8 cellular contexts compared by ENCODE assay signal in genomic region chr22:36027960-36028645, GRCh38. TPM values are rescaled to one million over a fixed set of nuclear protein-coding genes. Genes with fewer than 3 reads are reported as not detected.
DNase-seq lines count a peak whose midpoint lies in the region; ATAC-seq and TF ChIP-seq lines count a peak whose summit lies in the region.

No MANE protein-coding gene starts in this region.

- POLR2A ChIA-PET in WTC11 (lab: Charles Lee) = interaction anchor here (1.0 to 1.4 kb wide), 3 partner anchors 13 to 114 kb away, joined by 4 to 9 read pairs (median 4); no protein-coding TSS in a partner anchor

- H3K4me1 ChIP-seq in neuron (ENCODE audit: insufficient read depth, low read length) = peaks cover 14% of the 10 kb centered on the region

- H2AFZ ChIP-seq in neuron (ENCODE audit: low read depth, low read length) = peak overlapping the region; percentile 7

- H3K4me3 ChIP-seq in fibroblast of the aortic adventitia (ENCODE audit: low read depth, low read length) (peak overlapping the region; percentile 87), neuron (ENCODE audit: low read length) (peak overlapping the region; percentile 84)

- ATAC-seq in WTC11 (peak; percentile 7), HG02623 (IDR thresholded peaks at IDR 0.05; ENCODE audit: unreplicated experiment) (no peak), GM21367 (IDR thresholded peaks at IDR 0.05; ENCODE audit: unreplicated experiment) (no peak), HG03378 (IDR thresholded peaks at IDR 0.05; ENCODE audit: unreplicated experiment) (no peak)

- no peak for TF ChIP-seq CTCF in Calu3 (IDR thresholded peaks at IDR 0.05; ENCODE audit: unreplicated experiment)
- no peak for TF ChIP-seq CTCF in HFFc6 (IDR thresholded peaks at IDR 0.05)
- no peak for TF ChIP-seq CTCF in WTC11 (IDR thresholded peaks at IDR 0.05)
- TF ChIP-seq CTCF in fibroblast of the aortic adventitia (IDR thresholded peaks at IDR 0.05; ENCODE audit: insufficient read depth, low read length) = no peak

- CTCF ChIA-PET in Calu3 (lab: Charles Lee) = interaction anchor here (0.5 to 2.0 kb wide), 10 partner anchors 20 to 583 kb away, joined by 3 to 31 read pairs (median 6); no protein-coding TSS in a partner anchor
- CTCF ChIA-PET in WTC11 (lab: Charles Lee) = interaction anchor here (0.8 to 4.2 kb wide), 8 partner anchors 12 to 344 kb away, joined by 4 to 60 read pairs (median 6); no protein-coding TSS in a partner anchor

- no peaks in the 10 kb centered on the region for H3K9me3 Mint-ChIP-seq in Calu3 (ENCODE audit: low read depth, unreplicated experiment)
- H3K9me3 Mint-ChIP-seq in HFFc6 = no peaks in the 10 kb centered on the region
- no peaks in the 10 kb centered on the region for H3K9me3 Mint-ChIP-seq in WTC11

- no TSS peak for BruUV-seq in Calu3 (replicated peaks; lab: Mats Ljungman, UMichigan)

- DNase-seq in Calu3 = no peak
- DNase-seq in HFFc6 = no peak
- peak; percentile 67 for DNase-seq in WTC11 (ENCODE audit: low spot score)
- DNase-seq in fibroblast of the aortic adventitia (ENCODE audit: low read depth) = peak; percentile 11

- H3K9me3 ChIP-seq in neuron (ENCODE audit: low read length) = no peaks in the 10 kb centered on the region

- no peaks in the 10 kb centered on the region for H3K36me3 ChIP-seq in neuron (ENCODE audit: insufficient read depth, low read length)

- peak overlapping the region; percentile 74 for H3K27ac Mint-ChIP-seq in Calu3 (ENCODE audit: unreplicated experiment)
- peak overlapping the region; percentile 86 for H3K27ac Mint-ChIP-seq in HFFc6
- peak overlapping the region; percentile 75 for H3K27ac Mint-ChIP-seq in WTC11

- H3K27me3 ChIP-seq in neuron (ENCODE audit: insufficient read depth, low read length) = no peaks in the 10 kb centered on the region

- H3K36me3 Mint-ChIP-seq in Calu3 (ENCODE audit: insufficient read depth, unreplicated experiment) (peaks cover 29% of the 10 kb centered on the region), HFFc6 (ENCODE audit: low read depth) (peaks cover 18% of the 10 kb centered on the region; the same call in 1 of the 2 replicates), WTC11 (peaks cover 4% of the 10 kb centered on the region)

- no peaks in the 10 kb centered on the region for H3K27me3 Mint-ChIP-seq in Calu3 (ENCODE audit: unreplicated experiment)
- no peaks in the 10 kb centered on the region for H3K27me3 Mint-ChIP-seq in HFFc6 (ENCODE audit: insufficient read depth)
- no peaks in the 10 kb centered on the region; the same call in 1 of the 2 replicates for H3K27me3 Mint-ChIP-seq in WTC11 (ENCODE audit: low read depth)

- peaks cover 37% of the 10 kb centered on the region for H3K4me1 Mint-ChIP-seq in Calu3 (ENCODE audit: low read depth, unreplicated experiment)
- peaks cover 44% of the 10 kb centered on the region for H3K4me1 Mint-ChIP-seq in HFFc6 (ENCODE audit: low read depth)
- H3K4me1 Mint-ChIP-seq in WTC11 = peaks cover 34% of the 10 kb centered on the region

- H3K4me3 Mint-ChIP-seq in Calu3 (ENCODE audit: low read depth, unreplicated experiment) (peak overlapping the region; percentile 87), HFFc6 (peak overlapping the region; percentile 96), WTC11 (peak overlapping the region; percentile 90)

- intact Hi-C loops in Calu3 (cut with micrococcal nuclease; ENCODE audit: unreplicated experiment) = loop anchor here (2.0 kb wide), 1 partner anchor 37 kb away; no protein-coding TSS in a partner anchor

TF ChIP-seq in WTC11, 78 proteins besides CTCF, POLR2A, EP300 and RAD21 (continues in another document):
- TF ChIP-seq ARID4B (CRISPR knock-in tag; IDR thresholded peaks at IDR 0.05; ENCODE audit: borderline replicate concordance) (0 out of 2 replicates have a peak, but pooled peaks have one; percentile 10), IRF1 (CRISPR knock-in tag; IDR thresholded peaks at IDR 0.05) (no peak), SP1 (CRISPR knock-in tag; conservative IDR thresholded peaks at IDR 0.05) (peak; percentile 70), HMGXB4 (CRISPR knock-in tag; IDR thresholded peaks at IDR 0.05) (peak; percentile 82), NFYB (CRISPR knock-in tag; conservative IDR thresholded peaks at IDR 0.05; ENCODE audit: low read depth) (no peak), TP53 (CRISPR knock-in tag; IDR thresholded peaks at IDR 0.05) (0 out of 2 replicates have a peak, but pooled peaks have one; percentile 54), ZNF138 (CRISPR knock-in tag; conservative IDR thresholded peaks at IDR 0.05) (no peak), FOXK1 (CRISPR knock-in tag; IDR thresholded peaks at IDR 0.05) (0 out of 2 replicates have a peak, but pooled peaks have one; percentile 23), RORB (CRISPR knock-in tag; IDR thresholded peaks at IDR 0.05) (no peak), NFATC4 (CRISPR knock-in tag; IDR thresholded peaks at IDR 0.05) (no peak), MAX (CRISPR knock-in tag; IDR thresholded peaks at IDR 0.05) (no peak), ATF3 (CRISPR knock-in tag; conservative IDR thresholded peaks at IDR 0.05) (no peak), GABPB1 (CRISPR knock-in tag; IDR thresholded peaks at IDR 0.05) (no peak), TCF7 (CRISPR knock-in tag; IDR thresholded peaks at IDR 0.05; ENCODE audit: low read depth) (no peak), CBFB (CRISPR knock-in tag; IDR thresholded peaks at IDR 0.05; ENCODE audit: low read depth) (no peak), SMAD4 (CRISPR knock-in tag; IDR thresholded peaks at IDR 0.05) (no peak)

RNA-seq across cellular contexts. Expression of gene RBFOX2, which starts 0.5 kb away (rescaled TPM):
- total RNA-seq in Calu3 (2022) (63.1 and 64.1 TPM in 2 replicates), WTC11 (2021) (102 to 107 TPM (median 103 TPM) in 3 replicates), fibroblast of the aortic adventitia (ENCODE audit: low replicate concordance) (85.8 and 187 TPM in 2 replicates)
- total RNA-seq in HFFc6 (2021; fragmentation: NEBNext Ultra II Directional; extraction: Animal tissue kit (Norgen Biotek cat#: 25700)) = 100 to 1,000 TPM; 139 to 165 (median 155) TPM

Comparison
In these comparisons a context has a peak if more than half of its experiments do, and no peak if none do; other contexts are left out.
1. DNase-seq: peak in WTC11 (single experiment) and fibroblast of the aortic adventitia (single experiment); none in Calu3 (single experiment) and HFFc6 (single experiment).
2. Peak in every context shown above with its lines, with median percentiles within 50 percentile points of each other: H3K27ac Mint-ChIP-seq and H3K4me3 Mint-ChIP-seq.